In genomic region chr17:1939979-1940809, GRCh38 we compare ENCODE assay signal across 14 cellular contexts.
DNase-seq lines count a peak whose midpoint lies in the region; ATAC-seq, FAIRE-seq and TF ChIP-seq lines count a peak whose summit lies in the region.
"Had no signal": no experiment of that assay in that cellular context is flagged by ENCODE, and none has a peak within 500 bp of the region (broad histone marks: within the 10 kb centered on the region; RNA-seq: fewer than 3 reads in every experiment).

No MANE protein-coding gene starts in this region.

- no peaks in the 10 kb centered on the region for H3K36me3 Mint-ChIP-seq in nephron progenitor cell (ENCODE audit: low read depth)

- in situ Hi-C loops in HepG2 (cut with HindIII; ENCODE audit: extremely low pct_ligation_motif_present, low pct_unique_long_range_greater_than_20kb) = no loop called here

- TF ChIP-seq POLR2A in HepG2 (IDR thresholded peaks at IDR 0.05; ENCODE audit: insufficient read depth in 1 of 2, low read depth in 2 of 2, low read length in 2 of 2) = no peak
- no peak for TF ChIP-seq POLR2A in right lobe of liver (IDR thresholded peaks at IDR 0.05)
- TF ChIP-seq POLR2A in GM12891 (IDR thresholded peaks at IDR 0.05; ENCODE audit: low read depth, low read length) = no peak

- TF ChIP-seq EP300 in HepG2 (IDR thresholded peaks at IDR 0.05; ENCODE audit: low read depth in 2 of 2, low read length in 2 of 2) = no peak
- no peak for TF ChIP-seq EP300 in HepG2 (CRISPR knock-in tag; IDR thresholded peaks at IDR 0.05; ENCODE audit: borderline replicate concordance)

- H3K9me3 Mint-ChIP-seq in nephron progenitor cell = no peaks in the 10 kb centered on the region

- TF ChIP-seq CTCF in HepG2 (CRISPR knock-in tag; IDR thresholded peaks at IDR 0.05) (no peak), right lobe of liver (IDR thresholded peaks at IDR 0.05) (no peak), nephron progenitor cell (IDR thresholded peaks at IDR 0.05) (no peak)

- no TSS peak for BruUV-seq in HepG2 (replicated peaks; lab: Mats Ljungman, UMichigan)

- no peak overlapping the region for H3K9ac ChIP-seq in HepG2 (ENCODE audit: insufficient read depth, low read depth, low read length)

- no peaks in the 10 kb centered on the region for H3K79me2 ChIP-seq in HepG2 (ENCODE audit: insufficient read depth, low read length)

- no peaks in the 10 kb centered on the region; the same call in 1 of the 2 replicates for H4K20me1 ChIP-seq in HepG2 (ENCODE audit: insufficient read depth, low read length)

- H3K4me1 ChIP-seq in HepG2 (ENCODE audit: insufficient read depth, low read length) (no peaks in the 10 kb centered on the region), right lobe of liver (no peaks in the 10 kb centered on the region), aorta (ENCODE audit: control insufficient read depth in 1 of 2, insufficient read depth in 2 of 2, low read length in 2 of 2) (no peaks in the 10 kb centered on the region)

- POLR2A ChIA-PET in HepG2 (lab: Yijun Ruan, JAX) = interaction anchor here (0.6 kb wide), 1 partner anchor 941 kb away, joined by 3 read pairs; no protein-coding TSS in a partner anchor

- no peak overlapping the region for H2AFZ ChIP-seq in HepG2 (ENCODE audit: low read length)

- intact Hi-C loops in HepG2 (cut with micrococcal nuclease; ENCODE audit: unreplicated experiment) = no loop called here
- intact Hi-C loops in right lobe of liver (cut with DNase I) = no loop called here
- intact Hi-C loops in aorta (cut with DNase I) = no loop called here

- TF ChIP-seq RAD21 in HepG2 (CRISPR knock-in tag; IDR thresholded peaks at IDR 0.05) = no peak

- no peak overlapping the region for H3K27ac Mint-ChIP-seq in nephron progenitor cell

- ATAC-seq in HepG2 (no peak), right lobe of liver (no peak), aorta (ENCODE audit: low FRiP score) (peak; percentile 6), HG03108 (IDR thresholded peaks at IDR 0.05; ENCODE audit: unreplicated experiment) (no peak), GM18907 (IDR thresholded peaks at IDR 0.05; ENCODE audit: unreplicated experiment) (no peak)

- FAIRE-seq in HepG2 (lab: Jason Lieb, UNC) (no peak), GM12891 (lab: Jason Lieb, UNC) (no peak)
- FAIRE-seq: GM18507 had no signal

- peaks cover 10% of the 10 kb centered on the region for H3K27me3 Mint-ChIP-seq in nephron progenitor cell (ENCODE audit: low read depth, poor library complexity)

- H3K4me3 ChIP-seq in HepG2 (replicated peaks in 1 of 3; ENCODE audit: insufficient read depth in 1 of 3, low read depth in 2 of 3, low read length in 3 of 3) (no peak overlapping the region), right lobe of liver (no peak overlapping the region), aorta (ENCODE audit: low read length in 2 of 2) (no peak overlapping the region)
- H3K4me3 ChIP-seq: heart right ventricle, MG63 had no signal

- DNase-seq in HepG2 (ENCODE audit: low spot score) = no peak
- no peak for DNase-seq in right lobe of liver
- peak; percentile 42 for DNase-seq in nephron progenitor cell
- DNase-seq in aorta = no peak
- DNase-seq in GM12891 (ENCODE audit: insufficient read length, low spot score) = no peak
- DNase-seq: Calu3, erythroblast, heart right ventricle, MG63, trophoblast cell had no signal

- no peak overlapping the region for H3K4me2 ChIP-seq in HepG2 (ENCODE audit: low read depth, low read length)

- no peaks in the 10 kb centered on the region for H3K9me3 ChIP-seq in HepG2 (ENCODE audit: low read length)
- no peaks in the 10 kb centered on the region for H3K9me3 ChIP-seq in right lobe of liver
- H3K9me3 ChIP-seq in aorta (ENCODE audit: control insufficient read depth, low read length) = no peaks in the 10 kb centered on the region
- H3K9me3 ChIP-seq: heart right ventricle, MG63 had no signal

- CTCF ChIA-PET in HepG2 (lab: Yijun Ruan, JAX; ENCODE audit: low intra/inter-chr PET ratio, low total read pairs) = no interaction called here

- H3K27ac ChIP-seq in HepG2 (ENCODE audit: extremely low read length, insufficient read depth, low read length) (no peak overlapping the region), right lobe of liver (no peak overlapping the region), cingulate gyrus (ENCODE audit: low read depth, low read length) (peak overlapping the region; percentile 54), aorta (ENCODE audit: low read depth in 1 of 2, low read length in 2 of 2) (no peak overlapping the region)
- H3K27ac ChIP-seq: heart right ventricle had no signal

- 42% methylated on average over 19 of the region's 27 CpGs for WGBS in HepG2 (ENCODE audit: low lambda C conversion rate)
- WGBS in right lobe of liver (ENCODE audit: insufficient coverage, low coverage, low lambda C conversion rate, missing lambda C conversion rate) = 71% methylated on average over 14 of the region's 27 CpGs
- WGBS in aorta, 2 donors = 78 to 81% methylated on average over 27 of the region's 27 CpGs

- H3K4me3 Mint-ChIP-seq in nephron progenitor cell = no peak overlapping the region

- peaks cover 27% of the 10 kb centered on the region for H3K4me1 Mint-ChIP-seq in nephron progenitor cell

- peaks cover 17 to 72% of the 10 kb centered on the region in 2 experiments; a peak in 4 of 5 replicates for H3K27me3 ChIP-seq in HepG2 (ENCODE audit: control insufficient read depth in 1 of 2, insufficient read depth in 2 of 2, low read length in 2 of 2)
- no peaks in the 10 kb centered on the region for H3K27me3 ChIP-seq in right lobe of liver
- H3K27me3 ChIP-seq in aorta (ENCODE audit: control insufficient read depth in 1 of 2, insufficient read depth in 2 of 2, low read length in 1 of 2) = no peaks in the 10 kb centered on the region
- H3K27me3 ChIP-seq: heart right ventricle, MG63 had no signal

- H3K36me3 ChIP-seq in HepG2 (replicated peaks in 1 of 2; ENCODE audit: control insufficient read depth in 1 of 2, insufficient read depth in 2 of 2, low read length in 2 of 2) (no peaks in the 10 kb centered on the region), right lobe of liver (no peaks in the 10 kb centered on the region), aorta (ENCODE audit: control insufficient read depth in 1 of 2, insufficient read depth in 2 of 2, low read length in 1 of 2) (no peaks in the 10 kb centered on the region)
- H3K36me3 ChIP-seq: heart right ventricle, MG63 had no signal

TF ChIP-seq in HepG2, 621 proteins besides CTCF, POLR2A, EP300 and RAD21:
- TF ChIP-seq ZSCAN25 (CRISPR knock-in tag; IDR thresholded peaks at IDR 0.05) (peak; percentile 74), ZNF674 (CRISPR knock-in tag; IDR thresholded peaks at IDR 0.05; ENCODE audit: low read depth) (no peak)

TF ChIP-seq in GM12891, 5 proteins besides CTCF, POLR2A, EP300 and RAD21:
- TF ChIP-seq PAX5 (IDR thresholded peaks at IDR 0.05; ENCODE audit: insufficient read depth, low read length, severe bottlenecking) (no peak), POLR2AphosphoS5 (IDR thresholded peaks at IDR 0.05; ENCODE audit: low read depth, low read length) (no peak), TAF1 (IDR thresholded peaks at IDR 0.05; ENCODE audit: low read depth, low read length) (no peak), POU2F2 (IDR thresholded peaks at IDR 0.05; ENCODE audit: low read depth, low read length) (no peak), SPI1 (IDR thresholded peaks at IDR 0.05; ENCODE audit: low read depth, low read length) (no peak)
TF ChIP-seq in GM12891: peak in this region for 0.
